Comparison of ENCODE assay signal across 23 cellular contexts in the genomic region with DNA sequence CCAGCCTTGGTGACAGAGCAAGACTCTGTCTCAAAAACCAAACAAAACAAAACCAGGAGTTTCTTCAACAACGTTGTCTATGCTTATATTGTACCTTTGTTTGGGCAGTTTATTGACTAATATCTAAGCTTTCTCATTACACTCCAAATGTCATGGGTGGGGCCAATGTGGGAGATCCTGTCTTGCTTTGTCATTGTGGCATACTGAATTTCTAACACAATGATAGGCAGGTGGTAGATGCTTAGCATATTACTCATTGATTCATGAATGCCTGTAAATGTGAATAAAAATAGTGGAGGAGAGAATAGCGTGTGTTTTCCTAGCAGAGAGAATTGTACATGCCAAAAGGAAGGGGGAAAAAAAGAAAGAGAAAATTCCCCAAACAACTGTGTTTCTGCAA.
"Had no signal": no experiment of that assay in that cellular context is flagged by ENCODE, and none has a peak within 500 bp of the region (broad histone marks: within the 10 kb centered on the region; RNA-seq: fewer than 3 reads in every experiment).

No MANE protein-coding gene starts in this region.

- DNase-seq: activated CD4-positive, alpha-beta T cell treated with anti-CD3 and anti-CD28 coated beads for 36 hours; activated CD4-positive, alpha-beta T cell treated with anti-CD3 and anti-CD28 coated beads, Interleukin-2, amount 50 U/mL, for 1 hour; activated CD8-positive, alpha-beta T cell treated with anti-CD3 and anti-CD28 coated beads, Interleukin-2, amount 10 ng/mL, durations not matched to agents 7 days and 5 days; activated effector memory CD4-positive, alpha-beta T cell treated with Interleukin-2 at 50 U/mL for 16 hours; activated naive CD4-positive, alpha-beta T cell; activated T-cell treated with anti-CD3 and anti-CD28 coated beads, Interleukin-2, amount 50 U/mL, for 24 hours; aorta; brain microvascular endothelial cell; Karpas-422; NCI-H1105 treated with DMSO at 0.1 percent for 48 hours; NCI-H146; NCI-H187 treated with DMSO at 0.1 percent for 48 hours; NCI-H2081 treated with DMSO at 0.1 percent for 48 hours; NCI-H446 treated with DMSO at 0.1 percent for 48 hours; NCI-H526 treated with DMSO at 0.1 percent for 48 hours; NCI-H82; SHP77 treated with DMSO at 0.1 percent for 48 hours; T-cell; T-helper 2 cell; T1000; WERI-Rb-1 had no signal

- H3K27me3 ChIP-seq: brain microvascular endothelial cell had no signal

- H3K27ac ChIP-seq: brain microvascular endothelial cell, RWPE1, WERI-Rb-1 had no signal

- H3K4me3 ChIP-seq: K562 had no signal

- ATAC-seq: activated CD4-positive, alpha-beta T cell treated with anti-CD3 and anti-CD28 coated beads for 36 hours; activated CD8-positive, alpha-beta T cell treated with anti-CD3 and anti-CD28 coated beads, Interleukin-2, amount 10 ng/mL, durations not matched to agents 7 days and 5 days; K562; T-cell had no signal

- H3K36me3 ChIP-seq: brain microvascular endothelial cell, WERI-Rb-1 had no signal
